15 cellular contexts compared by ENCODE assay signal in genomic region chrX:25124391-25124790, GRCh38.
A peak's percentile ranks its signal among the peaks of the same experiment; 100 is the strongest.
DNase-seq lines count a peak whose midpoint lies in the region; ATAC-seq lines count a peak whose summit lies in the region.
"Had no signal": no experiment of that assay in that cellular context is flagged by ENCODE, and none has a peak within 500 bp of the region (broad histone marks: within the 10 kb centered on the region; RNA-seq: fewer than 3 reads in every experiment).

No MANE protein-coding gene starts in this region.

- no peaks in the 10 kb centered on the region for H3K27me3 ChIP-seq in HAP-1 (ENCODE audit: low read depth)

- DNase-seq in HAP-1 (ENCODE audit: low spot score in 2 of 2) (peak; percentile 40 to 90), NCI-H146 treated with DMSO at 0.1 percent for 48 hours (lab: John Stamatoyannopoulos, UW; ENCODE audit: unreplicated experiment) (peak; percentile 17), activated gamma-delta T cell (lab: John Stamatoyannopoulos, UW) (no peak)
- DNase-seq in stimulated activated CD4-positive, alpha-beta T cell treated with anti-CD3 and anti-CD28 coated beads, Interleukin-1b, Interleukin-23, amount 100 ng/mL, for 48 hours, result no peak
- DNase-seq: 8988T; AML-193; Caco-2; Calu3; CD4-positive, alpha-beta T cell; CD8-positive, alpha-beta T cell; DMS79 treated with DMSO at 0.1 percent for 48 hours; GF-D8 had no signal

- H3K4me1 ChIP-seq in HAP-1, result peaks cover 22% of the 10 kb centered on the region
- H3K4me1 ChIP-seq: BLaER1 treated with 17β-estradiol and CSF1 and Interleukin-3, amounts not matched to agents 10 nM and 100 nM; Caco-2 had no signal

- no peaks in the 10 kb centered on the region for H3K36me3 ChIP-seq in HAP-1 (replicated peaks)
- H3K36me3 ChIP-seq: BLaER1 treated with 17β-estradiol and CSF1 and Interleukin-3, amounts not matched to agents 10 nM and 100 nM had no signal

- in situ Hi-C loops in HAP-1 (cut with MboI; ENCODE audit: low sequenced_read_pairs), result no loop called here

- peaks cover 7% of the 10 kb centered on the region for H3K9me3 ChIP-seq in HAP-1
- H3K9me3 ChIP-seq: Caco-2 had no signal

- ATAC-seq in HG03097 (IDR thresholded peaks at IDR 0.05; ENCODE audit: low FRiP score, unreplicated experiment), result no peak
- ATAC-seq: CD8-positive, alpha-beta T cell; GM12878 had no signal

- no peak overlapping the region for H3K4me3 ChIP-seq in HAP-1
- H3K4me3 ChIP-seq: BLaER1 treated with 17β-estradiol and CSF1 and Interleukin-3, amounts not matched to agents 10 nM and 100 nM; GM12878 had no signal

Comparison
In these comparisons a context has a peak if more than half of its experiments do, and no peak if none do; other contexts are left out.
1. DNase-seq: peak in HAP-1 (2 of 2) and NCI-H146 treated with DMSO at 0.1 percent for 48 hours (single experiment); none in stimulated activated CD4-positive, alpha-beta T cell treated with anti-CD3 and anti-CD28 coated beads, Interleukin-1b, Interleukin-23, amount 100 ng/mL, for 48 hours (single experiment) and activated gamma-delta T cell (single experiment).